ENCODE assay signal across 28 cellular contexts in genomic region chr7:37251222-37251621, GRCh38.
A peak's percentile ranks its signal among the peaks of the same experiment; 100 is the strongest.
DNase-seq lines count a peak whose midpoint lies in the region; ATAC-seq and TF ChIP-seq lines count a peak whose summit lies in the region.
"Had no signal": no experiment of that assay in that cellular context is flagged by ENCODE, and none has a peak within 500 bp of the region (broad histone marks: within the 10 kb centered on the region; RNA-seq: fewer than 3 reads in every experiment).

No MANE protein-coding gene starts in this region.

- no peak overlapping the region for H3K27ac ChIP-seq in CD4-positive, alpha-beta T cell (ENCODE audit: low read depth, low read length)
- H3K27ac ChIP-seq in sigmoid colon = peak overlapping the region in 3 of 4 donors; percentile 15 to 36 (median 26)
- H3K27ac ChIP-seq: C4-2B, coronary artery, upper lobe of right lung had no signal

- no peak for TF ChIP-seq CTCF in CD4-positive, alpha-beta T cell (IDR thresholded peaks at IDR 0.05)
- no peak for TF ChIP-seq CTCF in sigmoid colon (IDR thresholded peaks at IDR 0.05)

- peak overlapping the region; percentile 25 for H3K27ac Mint-ChIP-seq in CD4-positive, alpha-beta T cell
- H3K27ac Mint-ChIP-seq in activated T-helper 17 cell treated with anti-CD3 and anti-CD28 coated beads, Interleukin-2, amount 50 U/mL, for 72 hours = peak overlapping the region; percentile 3
- H3K27ac Mint-ChIP-seq: activated CD4-positive, alpha-beta T cell treated with anti-CD3 and anti-CD28 coated beads, Interleukin-2, amount 10 ng/mL, durations not matched to agents 7 days and 5 days; activated CD8-positive, alpha-beta memory T cell treated with anti-CD3 and anti-CD28 coated beads, Interleukin-2, amount 10 ng/mL, durations not matched to agents 7 days and 5 days; activated naive CD4-positive, alpha-beta T cell treated with anti-CD3 and anti-CD28 coated beads for 36 hours; HFFc6; natural killer cell treated with Interleukin-12 subunit alpha and Interleukin-12 subunit beta and Interleukin-15 and Interleukin-18, amount 100 ng/mL, for 72 hours; stimulated activated naive CD8-positive, alpha-beta T cell treated with anti-CD3 and anti-CD28 coated beads, Interleukin-15, amount 100 ng/mL, for 72 hours had no signal

- no peak for TF ChIP-seq EP300 in sigmoid colon (IDR thresholded peaks at IDR 0.05)

- no peak overlapping the region for H3K4me3 Mint-ChIP-seq in CD4-positive, alpha-beta T cell
- H3K4me3 Mint-ChIP-seq in activated T-helper 17 cell treated with anti-CD3 and anti-CD28 coated beads, Interleukin-2, amount 50 U/mL, for 72 hours = no peak overlapping the region
- H3K4me3 Mint-ChIP-seq: activated CD4-positive, alpha-beta T cell treated with anti-CD3 and anti-CD28 coated beads, Interleukin-2, amount 10 ng/mL, durations not matched to agents 7 days and 5 days; activated CD8-positive, alpha-beta memory T cell treated with anti-CD3 and anti-CD28 coated beads, Interleukin-2, amount 10 ng/mL, durations not matched to agents 7 days and 5 days; activated naive CD4-positive, alpha-beta T cell treated with anti-CD3 and anti-CD28 coated beads for 36 hours; HFFc6; natural killer cell treated with Interleukin-12 subunit alpha and Interleukin-12 subunit beta and Interleukin-15 and Interleukin-18, amount 100 ng/mL, for 72 hours; stimulated activated naive CD8-positive, alpha-beta T cell treated with anti-CD3 and anti-CD28 coated beads, Interleukin-15, amount 100 ng/mL, for 72 hours had no signal

- no peaks in the 10 kb centered on the region for H3K9me3 Mint-ChIP-seq in CD4-positive, alpha-beta T cell
- no peaks in the 10 kb centered on the region for H3K9me3 Mint-ChIP-seq in activated T-helper 17 cell treated with anti-CD3 and anti-CD28 coated beads, Interleukin-2, amount 50 U/mL, for 72 hours
- H3K9me3 Mint-ChIP-seq: activated CD4-positive, alpha-beta T cell treated with anti-CD3 and anti-CD28 coated beads, Interleukin-2, amount 10 ng/mL, durations not matched to agents 7 days and 5 days; natural killer cell treated with Interleukin-12 subunit alpha and Interleukin-12 subunit beta and Interleukin-15 and Interleukin-18, amount 100 ng/mL, for 72 hours; stimulated activated naive CD8-positive, alpha-beta T cell treated with anti-CD3 and anti-CD28 coated beads, Interleukin-15, amount 100 ng/mL, for 72 hours had no signal

- no peaks in the 10 kb centered on the region for H3K9me3 ChIP-seq in CD4-positive, alpha-beta T cell (ENCODE audit: control insufficient read depth, low read length)
- H3K9me3 ChIP-seq in sigmoid colon = no peaks in the 10 kb centered on the region
- H3K9me3 ChIP-seq: upper lobe of right lung had no signal

- peaks cover 0 to 5% (median 3%) of the 10 kb centered on the region in 4 donors for H3K4me1 ChIP-seq in sigmoid colon
- H3K4me1 ChIP-seq: upper lobe of right lung had no signal

- ATAC-seq in CD4-positive, alpha-beta T cell (ENCODE audit: poor library complexity) = no peak
- no peak for ATAC-seq in activated T-helper 17 cell treated with anti-CD3 and anti-CD28 coated beads, Interleukin-2, amount 50 U/mL, for 72 hours (replicated peaks)
- ATAC-seq: activated CD8-positive, alpha-beta memory T cell treated with anti-CD3 and anti-CD28 coated beads, Interleukin-2, amount 10 ng/mL, durations not matched to agents 7 days and 5 days; natural killer cell treated with Interleukin-12 subunit alpha and Interleukin-12 subunit beta and Interleukin-15 and Interleukin-18, amount 100 ng/mL, for 72 hours; PC-3; stimulated activated naive CD8-positive, alpha-beta T cell treated with anti-CD3 and anti-CD28 coated beads, Interleukin-15, amount 100 ng/mL, for 72 hours; upper lobe of right lung had no signal

- no peak for DNase-seq in CD4-positive, alpha-beta T cell
- DNase-seq in globus pallidus (ENCODE audit: low spot score) (peak; percentile 86), sigmoid colon (no peak), erythroblast (lab: John Stamatoyannopoulos, UW) (no peak), NAMALWA (ENCODE audit: low spot score) (no peak), MV-4-11 (lab: John Stamatoyannopoulos, UW) (no peak)
- DNase-seq: activated CD4-positive, alpha-beta T cell treated with anti-CD3 and anti-CD28 coated beads, Interleukin-2, amount 10 ng/mL, durations not matched to agents 7 days and 5 days; activated CD8-positive, alpha-beta memory T cell treated with anti-CD3 and anti-CD28 coated beads, Interleukin-2, amount 10 ng/mL, durations not matched to agents 7 days and 5 days; activated naive CD4-positive, alpha-beta T cell treated with anti-CD3 and anti-CD28 coated beads for 36 hours; activated T-cell treated with anti-CD3 and anti-CD28 coated beads, Interleukin-2, amount 50 U/mL, for 48 hours; HFFc6; NCI-H1092; NCI-H1930; NCI-H526; NK-92 treated with Interleukin-12 subunit alpha and Interleukin-12 subunit beta, amount 100 ng/mL, for 24 hours; PC-3; SHP77; small intestine; stimulated activated CD4-positive, alpha-beta T cell treated with anti-CD3 and anti-CD28 coated beads, Interleukin-1b, Interleukin-23, amount 100 ng/mL, for 48 hours; stimulated activated CD8-positive, alpha-beta memory T cell treated with anti-CD3 and anti-CD28 coated beads, Interleukin-4, amount 100 ng/mL, for 48 hours; stimulated activated naive CD8-positive, alpha-beta T cell treated with anti-CD3 and anti-CD28 coated beads, Interleukin-15, amount 100 ng/mL, for 72 hours; SW 1271; T1000; upper lobe of right lung had no signal

- peaks cover 68% of the 10 kb centered on the region for H3K36me3 Mint-ChIP-seq in CD4-positive, alpha-beta T cell (ENCODE audit: low read depth)
- H3K36me3 Mint-ChIP-seq in activated T-helper 17 cell treated with anti-CD3 and anti-CD28 coated beads, Interleukin-2, amount 50 U/mL, for 72 hours (ENCODE audit: low read depth) = peaks cover 65% of the 10 kb centered on the region

- H3K4me1 Mint-ChIP-seq in CD4-positive, alpha-beta T cell (ENCODE audit: low read depth) = peaks cover 55% of the 10 kb centered on the region
- peaks cover 17% of the 10 kb centered on the region for H3K4me1 Mint-ChIP-seq in activated T-helper 17 cell treated with anti-CD3 and anti-CD28 coated beads, Interleukin-2, amount 50 U/mL, for 72 hours

- no peaks in the 10 kb centered on the region for H3K36me3 ChIP-seq in sigmoid colon
- H3K36me3 ChIP-seq: upper lobe of right lung had no signal

- POLR2A ChIA-PET in CD4-positive, alpha-beta T cell (lab: Charles Lee) = interaction anchor here (0.6 kb wide), 1 partner anchor 25 kb away, joined by 6 read pairs; no protein-coding TSS in a partner anchor

- no peaks in the 10 kb centered on the region for H3K27me3 ChIP-seq in CD4-positive, alpha-beta T cell (ENCODE audit: control insufficient read depth, insufficient read depth, low read length)
- H3K27me3 ChIP-seq in sigmoid colon = no peaks in the 10 kb centered on the region
- H3K27me3 ChIP-seq: upper lobe of right lung had no signal

- no peak overlapping the region for H3K4me3 ChIP-seq in sigmoid colon
- H3K4me3 ChIP-seq: coronary artery, upper lobe of right lung had no signal

- H3K27me3 Mint-ChIP-seq in CD4-positive, alpha-beta T cell = no peaks in the 10 kb centered on the region
- H3K27me3 Mint-ChIP-seq in activated T-helper 17 cell treated with anti-CD3 and anti-CD28 coated beads, Interleukin-2, amount 50 U/mL, for 72 hours = no peaks in the 10 kb centered on the region
- H3K27me3 Mint-ChIP-seq: activated CD4-positive, alpha-beta T cell treated with anti-CD3 and anti-CD28 coated beads, Interleukin-2, amount 10 ng/mL, durations not matched to agents 7 days and 5 days; activated CD8-positive, alpha-beta memory T cell treated with anti-CD3 and anti-CD28 coated beads, Interleukin-2, amount 10 ng/mL, durations not matched to agents 7 days and 5 days; natural killer cell treated with Interleukin-12 subunit alpha and Interleukin-12 subunit beta and Interleukin-15 and Interleukin-18, amount 100 ng/mL, for 72 hours; stimulated activated naive CD8-positive, alpha-beta T cell treated with anti-CD3 and anti-CD28 coated beads, Interleukin-15, amount 100 ng/mL, for 72 hours had no signal

- no peak for TF ChIP-seq POLR2A in sigmoid colon (IDR thresholded peaks at IDR 0.05)
- TF ChIP-seq POLR2A in erythroblast (IDR thresholded peaks at IDR 0.05; ENCODE audit: low read length) = no peak

- CTCF ChIA-PET in CD4-positive, alpha-beta T cell (lab: Charles Lee) = no interaction called here

- intact Hi-C loops in CD4-positive, alpha-beta T cell (cut with DNase I, micrococcal nuclease) = no loop called here
- intact Hi-C loops in sigmoid colon (cut with DNase I) = no loop called here
